1 cellular context compared by ENCODE assay signal in the genomic region with DNA sequence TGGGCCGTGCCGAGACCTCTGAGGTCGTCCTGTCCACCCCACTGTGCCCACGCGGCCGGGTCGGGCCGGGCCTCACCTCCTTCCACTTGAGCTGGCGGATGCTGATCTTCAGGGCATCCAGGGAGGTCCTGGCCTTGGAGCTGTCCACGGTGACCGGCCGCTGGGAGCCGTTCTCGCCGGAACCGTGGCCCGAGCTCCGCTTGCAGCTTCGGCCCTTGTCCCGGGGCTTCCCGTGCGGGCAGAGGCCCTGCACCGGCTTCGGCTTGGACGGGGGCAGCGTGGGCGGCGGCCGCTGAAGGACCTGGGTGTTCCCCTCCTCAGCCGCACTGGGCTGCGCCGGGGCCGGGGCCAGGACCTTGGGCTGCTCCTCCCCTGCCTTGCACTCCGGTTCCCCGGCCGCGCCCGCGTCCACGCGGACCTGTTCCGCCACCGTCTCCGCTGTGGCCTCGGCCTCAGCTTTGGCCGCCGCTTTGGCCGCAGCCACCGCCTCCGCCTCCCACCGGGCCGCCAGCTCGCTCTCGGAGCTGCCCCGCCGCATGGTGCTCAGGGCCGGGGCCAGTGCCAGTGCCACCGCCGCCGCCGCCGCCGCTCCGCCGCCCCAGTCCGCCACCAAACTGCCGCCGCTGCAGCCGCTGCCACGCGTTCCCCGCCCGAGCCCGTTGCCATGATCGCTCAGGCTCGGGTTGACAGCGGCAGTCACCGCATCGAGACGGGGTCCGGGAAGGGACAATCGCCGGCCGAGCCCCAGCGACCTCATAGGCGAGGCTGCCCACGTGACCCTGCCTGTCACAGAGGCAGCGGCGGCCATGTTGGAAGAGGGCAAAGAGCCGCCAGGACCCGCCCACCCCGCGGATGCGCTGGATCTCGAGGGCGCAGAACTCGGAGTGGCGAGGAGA.
A peak's percentile ranks its signal among the peaks of the same experiment; 100 is the strongest.
TF ChIP-seq lines count a peak whose summit lies in the region.

A gene with protein sequence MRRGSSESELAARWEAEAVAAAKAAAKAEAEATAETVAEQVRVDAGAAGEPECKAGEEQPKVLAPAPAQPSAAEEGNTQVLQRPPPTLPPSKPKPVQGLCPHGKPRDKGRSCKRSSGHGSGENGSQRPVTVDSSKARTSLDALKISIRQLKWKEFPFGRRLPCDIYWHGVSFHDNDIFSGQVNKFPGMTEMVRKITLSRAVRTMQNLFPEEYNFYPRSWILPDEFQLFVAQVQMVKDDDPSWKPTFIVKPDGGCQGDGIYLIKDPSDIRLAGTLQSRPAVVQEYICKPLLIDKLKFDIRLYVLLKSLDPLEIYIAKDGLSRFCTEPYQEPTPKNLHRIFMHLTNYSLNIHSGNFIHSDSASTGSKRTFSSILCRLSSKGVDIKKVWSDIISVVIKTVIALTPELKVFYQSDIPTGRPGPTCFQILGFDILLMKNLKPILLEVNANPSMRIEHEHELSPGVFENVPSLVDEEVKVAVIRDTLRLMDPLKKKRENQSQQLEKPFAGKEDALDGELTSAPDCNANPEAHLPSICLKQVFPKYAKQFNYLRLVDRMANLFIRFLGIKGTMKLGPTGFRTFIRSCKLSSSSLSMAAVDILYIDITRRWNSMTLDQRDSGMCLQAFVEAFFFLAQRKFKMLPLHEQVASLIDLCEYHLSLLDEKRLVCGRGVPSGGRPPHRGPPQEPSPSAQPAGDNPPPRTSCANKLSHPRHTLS (minus strand): TSS at position 698 of the 896 bp plus-strand sequence. CDS start 160 bp downstream, at position 538.

TF ChIP-seq in K562, 482 proteins besides CTCF, POLR2A, EP300 and RAD21 (continued from another document and continues in another):
- TF ChIP-seq ZNF707 (CRISPR knock-in tag; conservative IDR thresholded peaks at IDR 0.05) (no peak), MAZ (CRISPR knock-in tag; conservative IDR thresholded peaks at IDR 0.05 in 1 of 2, IDR thresholded peaks at IDR 0.05 in 1 of 2) (peak; percentile 28 to 49; a peak in 2 of 4 replicates), SMARCE1 (IDR thresholded peaks at IDR 0.05) (no peak), FOS (IDR thresholded peaks at IDR 0.05; ENCODE audit: extremely low read depth, insufficient read length) (peak; percentile 73), CBX5 (IDR thresholded peaks at IDR 0.05; ENCODE audit: borderline replicate concordance, low read depth) (no peak), MTA2 (IDR thresholded peaks at IDR 0.05; ENCODE audit: low read depth) (no peak), MAFF (IDR thresholded peaks at IDR 0.05; ENCODE audit: low read length) (no peak), BRD9 (IDR thresholded peaks at IDR 0.05; ENCODE audit: low read depth, partially characterized antibody) (no peak), LCOR (CRISPR knock-in tag; IDR thresholded peaks at IDR 0.05) (no peak), JUNB (CRISPR knock-in tag; conservative IDR thresholded peaks at IDR 0.05) (no peak), ESRRB (CRISPR knock-in tag; IDR thresholded peaks at IDR 0.05; ENCODE audit: borderline replicate concordance) (no peak), MEIS2 (IDR thresholded peaks at IDR 0.05; ENCODE audit: partially characterized antibody) (peak; percentile 77), CBFA2T3 (IDR thresholded peaks at IDR 0.05) (no peak), ELF2 (CRISPR knock-in tag; IDR thresholded peaks at IDR 0.05) (no peak), ZNF584 (CRISPR knock-in tag; IDR thresholded peaks at IDR 0.05; ENCODE audit: low read depth) (no peak), SNRNP70 (optimal IDR thresholded peaks at IDR 0.05; ENCODE audit: low read depth, low read length) (no peak), ZNF253 (CRISPR knock-in tag; conservative IDR thresholded peaks at IDR 0.05) (no peak), FOXP1 (CRISPR knock-in tag; IDR thresholded peaks at IDR 0.05) (no peak), ZFP36 (IDR thresholded peaks at IDR 0.05; ENCODE audit: low read depth, low read length, partially characterized antibody) (no peak), SRSF7 (optimal IDR thresholded peaks at IDR 0.05; ENCODE audit: low read depth, low read length) (no peak), ZNF143 (CRISPR knock-in tag; IDR thresholded peaks at IDR 0.05) (no peak; the same call in none of the 2 replicates), XRCC4 (IDR thresholded peaks at IDR 0.05; ENCODE audit: extremely low read depth, insufficient read depth, insufficient read length) (no peak), CHD1 (IDR thresholded peaks at IDR 0.05; ENCODE audit: low read length) (no peak), MYBL2 (IDR thresholded peaks at IDR 0.05; ENCODE audit: low read depth) (no peak), MYBL2 (CRISPR knock-in tag; IDR thresholded peaks at IDR 0.05; ENCODE audit: borderline replicate concordance) (no peak), KDM5B (IDR thresholded peaks at IDR 0.05; ENCODE audit: insufficient replicate concordance, low read depth, low read length) (peak; percentile 8)
- TF ChIP-seq, protein P1, sequence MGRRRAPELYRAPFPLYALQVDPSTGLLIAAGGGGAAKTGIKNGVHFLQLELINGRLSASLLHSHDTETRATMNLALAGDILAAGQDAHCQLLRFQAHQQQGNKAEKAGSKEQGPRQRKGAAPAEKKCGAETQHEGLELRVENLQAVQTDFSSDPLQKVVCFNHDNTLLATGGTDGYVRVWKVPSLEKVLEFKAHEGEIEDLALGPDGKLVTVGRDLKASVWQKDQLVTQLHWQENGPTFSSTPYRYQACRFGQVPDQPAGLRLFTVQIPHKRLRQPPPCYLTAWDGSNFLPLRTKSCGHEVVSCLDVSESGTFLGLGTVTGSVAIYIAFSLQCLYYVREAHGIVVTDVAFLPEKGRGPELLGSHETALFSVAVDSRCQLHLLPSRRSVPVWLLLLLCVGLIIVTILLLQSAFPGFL (CRISPR knock-in tag; IDR thresholded peaks at IDR 0.05), result no peak
- TF ChIP-seq, protein P2, sequence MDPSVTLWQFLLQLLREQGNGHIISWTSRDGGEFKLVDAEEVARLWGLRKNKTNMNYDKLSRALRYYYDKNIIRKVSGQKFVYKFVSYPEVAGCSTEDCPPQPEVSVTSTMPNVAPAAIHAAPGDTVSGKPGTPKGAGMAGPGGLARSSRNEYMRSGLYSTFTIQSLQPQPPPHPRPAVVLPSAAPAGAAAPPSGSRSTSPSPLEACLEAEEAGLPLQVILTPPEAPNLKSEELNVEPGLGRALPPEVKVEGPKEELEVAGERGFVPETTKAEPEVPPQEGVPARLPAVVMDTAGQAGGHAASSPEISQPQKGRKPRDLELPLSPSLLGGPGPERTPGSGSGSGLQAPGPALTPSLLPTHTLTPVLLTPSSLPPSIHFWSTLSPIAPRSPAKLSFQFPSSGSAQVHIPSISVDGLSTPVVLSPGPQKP (CRISPR knock-in tag; IDR thresholded peaks at IDR 0.05), result no peak
- TF ChIP-seq, protein P3, sequence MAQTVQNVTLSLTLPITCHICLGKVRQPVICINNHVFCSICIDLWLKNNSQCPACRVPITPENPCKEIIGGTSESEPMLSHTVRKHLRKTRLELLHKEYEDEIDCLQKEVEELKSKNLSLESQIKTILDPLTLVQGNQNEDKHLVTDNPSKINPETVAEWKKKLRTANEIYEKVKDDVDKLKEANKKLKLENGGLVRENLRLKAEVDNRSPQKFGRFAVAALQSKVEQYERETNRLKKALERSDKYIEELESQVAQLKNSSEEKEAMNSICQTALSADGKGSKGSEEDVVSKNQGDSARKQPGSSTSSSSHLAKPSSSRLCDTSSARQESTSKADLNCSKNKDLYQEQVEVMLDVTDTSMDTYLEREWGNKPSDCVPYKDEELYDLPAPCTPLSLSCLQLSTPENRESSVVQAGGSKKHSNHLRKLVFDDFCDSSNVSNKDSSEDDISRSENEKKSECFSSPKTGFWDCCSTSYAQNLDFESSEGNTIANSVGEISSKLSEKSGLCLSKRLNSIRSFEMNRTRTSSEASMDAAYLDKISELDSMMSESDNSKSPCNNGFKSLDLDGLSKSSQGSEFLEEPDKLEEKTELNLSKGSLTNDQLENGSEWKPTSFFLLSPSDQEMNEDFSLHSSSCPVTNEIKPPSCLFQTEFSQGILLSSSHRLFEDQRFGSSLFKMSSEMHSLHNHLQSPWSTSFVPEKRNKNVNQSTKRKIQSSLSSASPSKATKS (CRISPR knock-in tag; IDR thresholded peaks at IDR 0.05), result no peak
- TF ChIP-seq, protein P4, sequence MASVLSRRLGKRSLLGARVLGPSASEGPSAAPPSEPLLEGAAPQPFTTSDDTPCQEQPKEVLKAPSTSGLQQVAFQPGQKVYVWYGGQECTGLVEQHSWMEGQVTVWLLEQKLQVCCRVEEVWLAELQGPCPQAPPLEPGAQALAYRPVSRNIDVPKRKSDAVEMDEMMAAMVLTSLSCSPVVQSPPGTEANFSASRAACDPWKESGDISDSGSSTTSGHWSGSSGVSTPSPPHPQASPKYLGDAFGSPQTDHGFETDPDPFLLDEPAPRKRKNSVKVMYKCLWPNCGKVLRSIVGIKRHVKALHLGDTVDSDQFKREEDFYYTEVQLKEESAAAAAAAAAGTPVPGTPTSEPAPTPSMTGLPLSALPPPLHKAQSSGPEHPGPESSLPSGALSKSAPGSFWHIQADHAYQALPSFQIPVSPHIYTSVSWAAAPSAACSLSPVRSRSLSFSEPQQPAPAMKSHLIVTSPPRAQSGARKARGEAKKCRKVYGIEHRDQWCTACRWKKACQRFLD (CRISPR knock-in tag; IDR thresholded peaks at IDR 0.05), result peak; percentile 73; the same call in 1 of the 2 replicates
- TF ChIP-seq, protein P5, sequence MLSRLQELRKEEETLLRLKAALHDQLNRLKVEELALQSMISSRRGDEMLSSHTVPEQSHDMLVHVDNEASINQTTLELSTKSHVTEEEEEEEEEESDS (CRISPR knock-in tag; IDR thresholded peaks at IDR 0.05), result no peak
- TF ChIP-seq, protein P6, sequence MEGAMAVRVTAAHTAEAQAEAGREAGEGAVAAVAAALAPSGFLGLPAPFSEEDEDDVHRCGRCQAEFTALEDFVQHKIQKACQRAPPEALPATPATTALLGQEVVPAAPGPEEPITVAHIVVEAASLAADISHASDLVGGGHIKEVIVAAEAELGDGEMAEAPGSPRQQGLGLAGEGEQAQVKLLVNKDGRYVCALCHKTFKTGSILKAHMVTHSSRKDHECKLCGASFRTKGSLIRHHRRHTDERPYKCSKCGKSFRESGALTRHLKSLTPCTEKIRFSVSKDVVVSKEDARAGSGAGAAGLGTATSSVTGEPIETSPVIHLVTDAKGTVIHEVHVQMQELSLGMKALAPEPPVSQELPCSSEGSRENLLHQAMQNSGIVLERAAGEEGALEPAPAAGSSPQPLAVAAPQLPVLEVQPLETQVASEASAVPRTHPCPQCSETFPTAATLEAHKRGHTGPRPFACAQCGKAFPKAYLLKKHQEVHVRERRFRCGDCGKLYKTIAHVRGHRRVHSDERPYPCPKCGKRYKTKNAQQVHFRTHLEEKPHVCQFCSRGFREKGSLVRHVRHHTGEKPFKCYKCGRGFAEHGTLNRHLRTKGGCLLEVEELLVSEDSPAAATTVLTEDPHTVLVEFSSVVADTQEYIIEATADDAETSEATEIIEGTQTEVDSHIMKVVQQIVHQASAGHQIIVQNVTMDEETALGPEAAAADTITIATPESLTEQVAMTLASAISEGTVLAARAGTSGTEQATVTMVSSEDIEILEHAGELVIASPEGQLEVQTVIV (CRISPR knock-in tag; IDR thresholded peaks at IDR 0.05; ENCODE audit: borderline replicate concordance), result no peak
- TF ChIP-seq, protein P7, sequence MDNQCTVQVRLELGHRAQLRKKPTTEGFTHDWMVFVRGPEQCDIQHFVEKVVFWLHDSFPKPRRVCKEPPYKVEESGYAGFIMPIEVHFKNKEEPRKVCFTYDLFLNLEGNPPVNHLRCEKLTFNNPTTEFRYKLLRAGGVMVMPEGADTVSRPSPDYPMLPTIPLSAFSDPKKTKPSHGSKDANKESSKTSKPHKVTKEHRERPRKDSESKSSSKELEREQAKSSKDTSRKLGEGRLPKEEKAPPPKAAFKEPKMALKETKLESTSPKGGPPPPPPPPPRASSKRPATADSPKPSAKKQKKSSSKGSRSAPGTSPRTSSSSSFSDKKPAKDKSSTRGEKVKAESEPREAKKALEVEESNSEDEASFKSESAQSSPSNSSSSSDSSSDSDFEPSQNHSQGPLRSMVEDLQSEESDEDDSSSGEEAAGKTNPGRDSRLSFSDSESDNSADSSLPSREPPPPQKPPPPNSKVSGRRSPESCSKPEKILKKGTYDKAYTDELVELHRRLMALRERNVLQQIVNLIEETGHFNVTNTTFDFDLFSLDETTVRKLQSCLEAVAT (IDR thresholded peaks at IDR 0.05), result no peak
- TF ChIP-seq, protein P8, sequence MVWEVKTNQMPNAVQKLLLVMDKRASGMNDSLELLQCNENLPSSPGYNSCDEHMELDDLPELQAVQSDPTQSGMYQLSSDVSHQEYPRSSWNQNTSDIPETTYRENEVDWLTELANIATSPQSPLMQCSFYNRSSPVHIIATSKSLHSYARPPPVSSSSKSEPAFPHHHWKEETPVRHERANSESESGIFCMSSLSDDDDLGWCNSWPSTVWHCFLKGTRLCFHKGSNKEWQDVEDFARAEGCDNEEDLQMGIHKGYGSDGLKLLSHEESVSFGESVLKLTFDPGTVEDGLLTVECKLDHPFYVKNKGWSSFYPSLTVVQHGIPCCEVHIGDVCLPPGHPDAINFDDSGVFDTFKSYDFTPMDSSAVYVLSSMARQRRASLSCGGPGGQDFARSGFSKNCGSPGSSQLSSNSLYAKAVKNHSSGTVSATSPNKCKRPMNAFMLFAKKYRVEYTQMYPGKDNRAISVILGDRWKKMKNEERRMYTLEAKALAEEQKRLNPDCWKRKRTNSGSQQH (CRISPR knock-in tag; IDR thresholded peaks at IDR 0.05), result no peak
- TF ChIP-seq, protein P9, sequence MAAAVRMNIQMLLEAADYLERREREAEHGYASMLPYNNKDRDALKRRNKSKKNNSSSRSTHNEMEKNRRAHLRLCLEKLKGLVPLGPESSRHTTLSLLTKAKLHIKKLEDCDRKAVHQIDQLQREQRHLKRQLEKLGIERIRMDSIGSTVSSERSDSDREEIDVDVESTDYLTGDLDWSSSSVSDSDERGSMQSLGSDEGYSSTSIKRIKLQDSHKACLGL (CRISPR knock-in tag; IDR thresholded peaks at IDR 0.05; ENCODE audit: borderline replicate concordance, poor library complexity, severe bottlenecking), result peak; percentile 41
- TF ChIP-seq, protein P10, sequence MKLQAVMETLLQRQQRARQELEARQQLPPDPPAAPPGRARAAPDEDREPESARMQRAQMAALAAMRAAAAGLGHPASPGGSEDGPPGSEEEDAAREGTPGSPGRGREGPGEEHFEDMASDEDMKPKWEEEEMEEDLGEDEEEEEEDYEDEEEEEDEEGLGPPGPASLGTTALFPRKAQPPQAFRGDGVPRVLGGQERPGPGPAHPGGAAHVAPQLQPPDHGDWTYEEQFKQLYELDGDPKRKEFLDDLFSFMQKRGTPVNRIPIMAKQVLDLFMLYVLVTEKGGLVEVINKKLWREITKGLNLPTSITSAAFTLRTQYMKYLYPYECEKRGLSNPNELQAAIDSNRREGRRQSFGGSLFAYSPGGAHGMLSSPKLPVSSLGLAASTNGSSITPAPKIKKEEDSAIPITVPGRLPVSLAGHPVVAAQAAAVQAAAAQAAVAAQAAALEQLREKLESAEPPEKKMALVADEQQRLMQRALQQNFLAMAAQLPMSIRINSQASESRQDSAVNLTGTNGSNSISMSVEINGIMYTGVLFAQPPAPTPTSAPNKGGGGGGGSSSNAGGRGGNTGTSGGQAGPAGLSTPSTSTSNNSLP (IDR thresholded peaks at IDR 0.05; ENCODE audit: borderline replicate concordance, low read depth, low read length), result no peak
- TF ChIP-seq, protein P11, sequence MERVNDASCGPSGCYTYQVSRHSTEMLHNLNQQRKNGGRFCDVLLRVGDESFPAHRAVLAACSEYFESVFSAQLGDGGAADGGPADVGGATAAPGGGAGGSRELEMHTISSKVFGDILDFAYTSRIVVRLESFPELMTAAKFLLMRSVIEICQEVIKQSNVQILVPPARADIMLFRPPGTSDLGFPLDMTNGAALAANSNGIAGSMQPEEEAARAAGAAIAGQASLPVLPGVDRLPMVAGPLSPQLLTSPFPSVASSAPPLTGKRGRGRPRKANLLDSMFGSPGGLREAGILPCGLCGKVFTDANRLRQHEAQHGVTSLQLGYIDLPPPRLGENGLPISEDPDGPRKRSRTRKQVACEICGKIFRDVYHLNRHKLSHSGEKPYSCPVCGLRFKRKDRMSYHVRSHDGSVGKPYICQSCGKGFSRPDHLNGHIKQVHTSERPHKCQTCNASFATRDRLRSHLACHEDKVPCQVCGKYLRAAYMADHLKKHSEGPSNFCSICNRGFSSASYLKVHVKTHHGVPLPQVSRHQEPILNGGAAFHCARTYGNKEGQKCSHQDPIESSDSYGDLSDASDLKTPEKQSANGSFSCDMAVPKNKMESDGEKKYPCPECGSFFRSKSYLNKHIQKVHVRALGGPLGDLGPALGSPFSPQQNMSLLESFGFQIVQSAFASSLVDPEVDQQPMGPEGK (CRISPR knock-in tag; IDR thresholded peaks at IDR 0.05; ENCODE audit: borderline replicate concordance), result no peak
